ENCODE assay signal across 9 cellular contexts in the genomic region with DNA sequence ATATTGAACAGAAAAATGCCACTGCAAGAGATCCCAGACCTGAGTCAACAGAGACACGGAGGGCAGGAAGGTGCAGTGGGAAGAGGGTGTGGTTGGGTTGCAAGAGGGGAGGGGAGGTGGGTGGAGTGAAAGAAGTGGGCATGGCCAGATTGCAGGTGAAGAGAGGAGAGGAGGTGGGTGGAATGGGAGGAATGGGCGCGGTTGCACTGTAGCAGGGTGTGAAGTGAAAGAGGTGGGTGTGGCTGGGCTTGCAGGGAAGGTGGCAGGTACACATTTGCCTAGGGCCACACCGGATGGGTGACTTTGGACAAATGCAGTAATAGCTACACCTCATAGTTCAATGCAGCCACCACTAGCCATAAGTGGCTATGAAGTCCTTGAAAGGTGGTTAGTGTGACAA.
DNase-seq lines count a peak whose midpoint lies in the region; ATAC-seq and TF ChIP-seq lines count a peak whose summit lies in the region.
"Had no signal": no experiment of that assay in that cellular context is flagged by ENCODE, and none has a peak within 500 bp of the region (broad histone marks: within the 10 kb centered on the region; RNA-seq: fewer than 3 reads in every experiment).

No MANE protein-coding gene starts in this region.

- no peaks in the 10 kb centered on the region for H3K36me3 ChIP-seq in GM06990 (ENCODE audit: control insufficient read depth, insufficient read depth, low read length)
- H3K36me3 ChIP-seq: suprapubic skin had no signal

- no peak for TF ChIP-seq CTCF in GM06990 (IDR thresholded peaks at IDR 0.05; ENCODE audit: insufficient read depth, low read length, poor library complexity, severe bottlenecking)

- H3K27me3 ChIP-seq in GM06990 (replicated peaks; ENCODE audit: control insufficient read depth, insufficient read depth, low read length): no peaks in the 10 kb centered on the region
- H3K27me3 ChIP-seq: suprapubic skin had no signal

- DNase-seq in GM06990 (ENCODE audit: extremely low read depth, insufficient read length): peak; percentile 34
- DNase-seq in NCI-H187 (lab: John Stamatoyannopoulos, UW): peak; percentile 1 to 30
- peak; percentile 42 for DNase-seq in iPS DF 19.7 (ENCODE audit: low read depth, low spot score)
- DNase-seq in NCI-H1930 (lab: John Stamatoyannopoulos, UW): no peak
- no peak for DNase-seq in 8988T
- no peak for DNase-seq in dedifferentiated amniotic fluid mesenchymal stem cell (ENCODE audit: extremely low spot score)

- no peak overlapping the region for H3K4me3 ChIP-seq in GM06990 (replicated peaks; ENCODE audit: low read depth, low read length)
- H3K4me3 ChIP-seq: suprapubic skin had no signal

- ATAC-seq in GM21515 (IDR thresholded peaks at IDR 0.05; ENCODE audit: unreplicated experiment) (peak; percentile 43), HG02938 (IDR thresholded peaks at IDR 0.05; ENCODE audit: unreplicated experiment) (no peak)

Comparison
In these comparisons a context has a peak if more than half of its experiments do, and no peak if none do; other contexts are left out.
1. DNase-seq: peak in GM06990 (single experiment), NCI-H187 (2 of 2) and iPS DF 19.7 (single experiment); none in NCI-H1930 (0 of 2), 8988T (single experiment) and dedifferentiated amniotic fluid mesenchymal stem cell (single experiment).